Comparison of ENCODE assay signal across 1 cellular context in genomic region chr13:44917589-44918322, GRCh38.
TF ChIP-seq lines count a peak whose summit lies in the region.

No MANE protein-coding gene starts in this region.

TF ChIP-seq in HepG2, 621 proteins besides CTCF, POLR2A, EP300 and RAD21 (continued from another document and continues in another):
- peak; percentile 87; the same call in 1 of the 2 replicates for TF ChIP-seq GMEB1 (CRISPR knock-in tag; IDR thresholded peaks at IDR 0.05; ENCODE audit: borderline replicate concordance)
- TF ChIP-seq SP2 (CRISPR knock-in tag; IDR thresholded peaks at IDR 0.05): no peak
- TF ChIP-seq, protein P1, sequence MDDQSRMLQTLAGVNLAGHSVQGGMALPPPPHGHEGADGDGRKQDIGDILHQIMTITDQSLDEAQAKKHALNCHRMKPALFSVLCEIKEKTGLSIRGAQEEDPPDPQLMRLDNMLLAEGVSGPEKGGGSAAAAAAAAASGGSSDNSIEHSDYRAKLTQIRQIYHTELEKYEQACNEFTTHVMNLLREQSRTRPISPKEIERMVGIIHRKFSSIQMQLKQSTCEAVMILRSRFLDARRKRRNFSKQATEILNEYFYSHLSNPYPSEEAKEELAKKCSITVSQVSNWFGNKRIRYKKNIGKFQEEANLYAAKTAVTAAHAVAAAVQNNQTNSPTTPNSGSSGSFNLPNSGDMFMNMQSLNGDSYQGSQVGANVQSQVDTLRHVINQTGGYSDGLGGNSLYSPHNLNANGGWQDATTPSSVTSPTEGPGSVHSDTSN (CRISPR knock-in tag; IDR thresholded peaks at IDR 0.05; ENCODE audit: borderline replicate concordance): no peak
- TF ChIP-seq PHF5A (CRISPR knock-in tag; IDR thresholded peaks at IDR 0.05; ENCODE audit: low read depth, unreplicated experiment): peak; percentile 71
- peak; percentile 76; the same call in 1 of the 2 replicates for TF ChIP-seq ZNF556 (CRISPR knock-in tag; IDR thresholded peaks at IDR 0.05; ENCODE audit: borderline replicate concordance)
- no peak for TF ChIP-seq EZH2 (conservative IDR thresholded peaks at IDR 0.05; ENCODE audit: low read depth, low read length)
- peak; percentile 61 for TF ChIP-seq IRF2 (CRISPR knock-in tag; IDR thresholded peaks at IDR 0.05)
- no peak for TF ChIP-seq PLSCR1 (CRISPR knock-in tag; IDR thresholded peaks at IDR 0.05; ENCODE audit: borderline replicate concordance)
- peak; percentile 65; the same call in 1 of the 2 replicates for TF ChIP-seq SNAI1 (CRISPR knock-in tag; IDR thresholded peaks at IDR 0.05; ENCODE audit: borderline replicate concordance)
- TF ChIP-seq HMG20A (CRISPR knock-in tag; IDR thresholded peaks at IDR 0.05; ENCODE audit: borderline replicate concordance): no peak
- TF ChIP-seq ATF3 (CRISPR knock-in tag; IDR thresholded peaks at IDR 0.05): no peak
- TF ChIP-seq RXRA (CRISPR knock-in tag; IDR thresholded peaks at IDR 0.05): peak; percentile 77
- TF ChIP-seq ZNF589 (CRISPR knock-in tag; conservative IDR thresholded peaks at IDR 0.05): no peak
- TF ChIP-seq ZFP36L1 (CRISPR knock-in tag; IDR thresholded peaks at IDR 0.05): peak; percentile 87
- TF ChIP-seq HDAC6 (IDR thresholded peaks at IDR 0.05; ENCODE audit: low read depth, low read length): no peak
- TF ChIP-seq ZNF572 (CRISPR knock-in tag; IDR thresholded peaks at IDR 0.05): no peak
- TF ChIP-seq SMAD3 (CRISPR knock-in tag; IDR thresholded peaks at IDR 0.05): 0 out of 2 replicates have a peak, but pooled peaks have one; percentile 69
- TF ChIP-seq ZSCAN12 (CRISPR knock-in tag; IDR thresholded peaks at IDR 0.05): no peak
- no peak for TF ChIP-seq ZNF850 (CRISPR knock-in tag; conservative IDR thresholded peaks at IDR 0.05)
- TF ChIP-seq NBN (conservative IDR thresholded peaks at IDR 0.05): no peak
- 0 out of 2 replicates have a peak, but pooled peaks have one; percentile 59 for TF ChIP-seq ZBTB10 (CRISPR knock-in tag; IDR thresholded peaks at IDR 0.05; ENCODE audit: borderline replicate concordance)
- TF ChIP-seq AHR (CRISPR knock-in tag; IDR thresholded peaks at IDR 0.05): no peak
- TF ChIP-seq ZMYM3 (CRISPR knock-in tag; IDR thresholded peaks at IDR 0.05): no peak; the same call in 1 of the 2 replicates
- peak; percentile 99 for TF ChIP-seq RBM22 (optimal IDR thresholded peaks at IDR 0.05; ENCODE audit: low read length)
- 0 out of 2 replicates have a peak, but pooled peaks have one; percentile 57 for TF ChIP-seq ZBTB38 (CRISPR knock-in tag; IDR thresholded peaks at IDR 0.05)
- TF ChIP-seq, protein P2, sequence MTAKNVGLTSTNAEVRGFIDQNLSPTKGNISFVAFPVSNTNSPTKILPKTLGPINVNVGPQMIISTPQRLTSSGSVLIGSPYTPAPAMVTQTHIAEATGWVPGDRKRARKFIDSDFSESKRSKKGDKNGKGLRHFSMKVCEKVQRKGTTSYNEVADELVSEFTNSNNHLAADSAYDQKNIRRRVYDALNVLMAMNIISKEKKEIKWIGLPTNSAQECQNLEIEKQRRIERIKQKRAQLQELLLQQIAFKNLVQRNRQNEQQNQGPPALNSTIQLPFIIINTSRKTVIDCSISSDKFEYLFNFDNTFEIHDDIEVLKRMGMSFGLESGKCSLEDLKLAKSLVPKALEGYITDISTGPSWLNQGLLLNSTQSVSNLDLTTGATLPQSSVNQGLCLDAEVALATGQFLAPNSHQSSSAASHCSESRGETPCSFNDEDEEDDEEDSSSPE (CRISPR knock-in tag; IDR thresholded peaks at IDR 0.05): peak; percentile 64
- peak; percentile 55; the same call in 1 of the 2 replicates for TF ChIP-seq ZNF776 (CRISPR knock-in tag; IDR thresholded peaks at IDR 0.05)
- peak; percentile 32; the same call in 1 of the 2 replicates for TF ChIP-seq FOXA3 (CRISPR knock-in tag; IDR thresholded peaks at IDR 0.05)
- peak; percentile 85; the same call in 1 of the 2 replicates for TF ChIP-seq POGZ (CRISPR knock-in tag; IDR thresholded peaks at IDR 0.05)
- TF ChIP-seq, protein P3, sequence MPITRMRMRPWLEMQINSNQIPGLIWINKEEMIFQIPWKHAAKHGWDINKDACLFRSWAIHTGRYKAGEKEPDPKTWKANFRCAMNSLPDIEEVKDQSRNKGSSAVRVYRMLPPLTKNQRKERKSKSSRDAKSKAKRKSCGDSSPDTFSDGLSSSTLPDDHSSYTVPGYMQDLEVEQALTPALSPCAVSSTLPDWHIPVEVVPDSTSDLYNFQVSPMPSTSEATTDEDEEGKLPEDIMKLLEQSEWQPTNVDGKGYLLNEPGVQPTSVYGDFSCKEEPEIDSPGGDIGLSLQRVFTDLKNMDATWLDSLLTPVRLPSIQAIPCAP (CRISPR knock-in tag; IDR thresholded peaks at IDR 0.05; ENCODE audit: low read depth): no peak
- TF ChIP-seq, protein P4, sequence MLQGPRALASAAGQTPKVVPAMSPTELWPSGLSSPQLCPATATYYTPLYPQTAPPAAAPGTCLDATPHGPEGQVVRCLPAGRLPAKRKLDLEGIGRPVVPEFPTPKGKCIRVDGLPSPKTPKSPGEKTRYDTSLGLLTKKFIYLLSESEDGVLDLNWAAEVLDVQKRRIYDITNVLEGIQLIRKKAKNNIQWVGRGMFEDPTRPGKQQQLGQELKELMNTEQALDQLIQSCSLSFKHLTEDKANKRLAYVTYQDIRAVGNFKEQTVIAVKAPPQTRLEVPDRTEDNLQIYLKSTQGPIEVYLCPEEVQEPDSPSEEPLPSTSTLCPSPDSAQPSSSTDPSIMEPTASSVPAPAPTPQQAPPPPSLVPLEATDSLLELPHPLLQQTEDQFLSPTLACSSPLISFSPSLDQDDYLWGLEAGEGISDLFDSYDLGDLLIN (CRISPR knock-in tag; IDR thresholded peaks at IDR 0.05; ENCODE audit: borderline replicate concordance): no peak
- TF ChIP-seq PBX2 (CRISPR knock-in tag; IDR thresholded peaks at IDR 0.05): no peak
- peak; percentile 67 for TF ChIP-seq ZEB1 (IDR thresholded peaks at IDR 0.05; ENCODE audit: insufficient replicate concordance, low read depth)
- TF ChIP-seq IKZF4 (CRISPR knock-in tag; IDR thresholded peaks at IDR 0.05; ENCODE audit: borderline replicate concordance, low read depth, not compliant biosample characterization): peak; percentile 39
- TF ChIP-seq GABPA (IDR thresholded peaks at IDR 0.05; ENCODE audit: low read depth, low read length): no peak
- TF ChIP-seq GABPA (CRISPR knock-in tag; IDR thresholded peaks at IDR 0.05; ENCODE audit: low read depth): peak; percentile 77
- TF ChIP-seq TERF1 (CRISPR knock-in tag; IDR thresholded peaks at IDR 0.05): no peak
- TF ChIP-seq NFKB2 (CRISPR knock-in tag; IDR thresholded peaks at IDR 0.05; ENCODE audit: borderline replicate concordance): no peak
- TF ChIP-seq ZNF737 (CRISPR knock-in tag; IDR thresholded peaks at IDR 0.05; ENCODE audit: borderline replicate concordance): peak; percentile 27; the same call in 1 of the 2 replicates
- no peak for TF ChIP-seq RERE (CRISPR knock-in tag; IDR thresholded peaks at IDR 0.05; ENCODE audit: low read depth)
- peak; percentile 93 for TF ChIP-seq IKZF5 (CRISPR knock-in tag; IDR thresholded peaks at IDR 0.05)
- no peak for TF ChIP-seq NFE2 (CRISPR knock-in tag; IDR thresholded peaks at IDR 0.05)
